Comparison of ENCODE assay signal across 29 cellular contexts in the genomic region with DNA sequence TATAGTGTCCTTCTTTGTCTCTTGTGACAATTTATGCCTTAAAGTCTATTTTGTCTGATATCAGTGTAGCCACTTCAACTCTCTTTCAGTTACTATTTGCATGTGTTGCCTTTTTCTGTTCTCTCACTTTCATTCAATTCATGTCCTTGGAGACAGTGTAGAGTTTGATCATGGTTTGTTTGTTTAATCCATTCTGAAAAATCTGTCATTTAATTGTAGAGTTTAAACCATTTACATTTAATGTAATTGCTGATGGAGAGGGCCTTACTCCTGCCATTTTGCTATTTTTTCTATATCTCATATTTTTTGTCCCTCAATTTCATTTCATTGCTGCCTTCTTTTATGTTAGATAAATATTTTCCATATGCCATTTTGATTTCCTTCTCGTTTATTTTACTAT.
"Had no signal": no experiment of that assay in that cellular context is flagged by ENCODE, and none has a peak within 500 bp of the region (broad histone marks: within the 10 kb centered on the region; RNA-seq: fewer than 3 reads in every experiment).

No MANE protein-coding gene starts in this region.

- FAIRE-seq: colon, endometrium, endothelial cell of umbilical vein, frontal cortex had no signal

- H3K4me3 Mint-ChIP-seq: dendritic cell treated with granulocyte-macrophage colony-stimulating factor and Interleukin-4, amounts not matched to agents 40 ng/mL and 50 ng/mL, for 4 days; effector memory CD8-positive, alpha-beta T cell; endodermal cell had no signal

- H3K27me3 ChIP-seq: colonic mucosa, dorsolateral prefrontal cortex, foreskin keratinocyte, gastrocnemius medialis, heart left ventricle had no signal

- H3K4me1 ChIP-seq: esophagus muscularis mucosa, gastrocnemius medialis, gastroesophageal sphincter had no signal

- H3K9me3 ChIP-seq: colonic mucosa, gastrocnemius medialis had no signal

- H3K27ac Mint-ChIP-seq: dendritic cell treated with granulocyte-macrophage colony-stimulating factor and Interleukin-4, amounts not matched to agents 40 ng/mL and 50 ng/mL, for 4 days; effector memory CD8-positive, alpha-beta T cell; endodermal cell had no signal

- ATAC-seq: effector memory CD8-positive, alpha-beta T cell; esophagus mucosa; foreskin keratinocyte; gastrocnemius medialis; gastroesophageal sphincter; heart left ventricle; heart right ventricle had no signal

- H3K4me3 ChIP-seq: colonic mucosa, coronary artery, dorsolateral prefrontal cortex, esophagus muscularis mucosa, esophagus squamous epithelium, gastrocnemius medialis, gastroesophageal sphincter, heart left ventricle, heart right ventricle had no signal

- DNase-seq: colonic mucosa; cortex of kidney; dermis blood vessel endothelial cell; dorsolateral prefrontal cortex; effector CD4-positive, alpha-beta T cell; effector CD8-positive, alpha-beta T cell; effector memory CD4-positive, alpha-beta T cell; effector memory CD8-positive, alpha-beta T cell; endodermal cell; erythroblast; esophagus squamous epithelium; foreskin fibroblast; foreskin keratinocyte; foreskin melanocyte; gastrocnemius medialis; glutamatergic neuron; head of caudate nucleus; heart left ventricle; heart right ventricle had no signal

- H3K27ac ChIP-seq: colonic mucosa, coronary artery, dorsolateral prefrontal cortex, epithelial cell of prostate, esophagus muscularis mucosa, esophagus squamous epithelium, foreskin keratinocyte, gastrocnemius medialis, gastroesophageal sphincter, heart left ventricle, heart right ventricle had no signal

- H3K36me3 ChIP-seq: colonic mucosa, esophagus muscularis mucosa, esophagus squamous epithelium, gastrocnemius medialis, gastroesophageal sphincter, heart left ventricle, heart right ventricle had no signal

- H3K4me1 Mint-ChIP-seq: endodermal cell had no signal

- H3K27me3 Mint-ChIP-seq: dendritic cell treated with granulocyte-macrophage colony-stimulating factor and Interleukin-4, amounts not matched to agents 40 ng/mL and 50 ng/mL, for 4 days had no signal
